10 cellular contexts compared by ENCODE assay signal in genomic region chr3:182364723-182365650, GRCh38.
DNase-seq lines count a peak whose midpoint lies in the region; ATAC-seq, FAIRE-seq and TF ChIP-seq lines count a peak whose summit lies in the region.
"Had no signal": no experiment of that assay in that cellular context is flagged by ENCODE, and none has a peak within 500 bp of the region (broad histone marks: within the 10 kb centered on the region; RNA-seq: fewer than 3 reads in every experiment).

No MANE protein-coding gene starts in this region.

- ATAC-seq in HG02588 (IDR thresholded peaks at IDR 0.05; ENCODE audit: unreplicated experiment) (no peak), GM18909 (IDR thresholded peaks at IDR 0.05; ENCODE audit: poor library complexity, unreplicated experiment) (no peak)

- no peak overlapping the region for H4K91ac ChIP-seq in H1 (replicated peaks; ENCODE audit: insufficient read length, low read length)

- peak overlapping the region; percentile 38; the same call in 1 of the 2 replicates for H2AFZ ChIP-seq in H1 (ENCODE audit: low read length)
- H2AFZ ChIP-seq in Karpas-422 (ENCODE audit: low read length) = no peak overlapping the region

- H2BK120ac ChIP-seq in H1 (replicated peaks; ENCODE audit: low read depth, low read length) = no peak overlapping the region

- H3K14ac ChIP-seq in H1 (ENCODE audit: insufficient read length) = no peak overlapping the region

- H3K36me3 ChIP-seq in H1 (ENCODE audit: control insufficient read depth in 2 of 4, insufficient read depth in 4 of 4, low read length in 3 of 4) = no peaks in the 10 kb centered on the region
- no peaks in the 10 kb centered on the region for H3K36me3 ChIP-seq in Karpas-422 (ENCODE audit: insufficient read depth, low read length)

- no peak overlapping the region for H4K8ac ChIP-seq in H1 (ENCODE audit: extremely low read depth, insufficient read depth, low read length)

- no peak for FAIRE-seq in H1 (lab: Jason Lieb, UNC)
- FAIRE-seq: G401.6 had no signal

- no peak overlapping the region for H3K23ac ChIP-seq in H1 (ENCODE audit: insufficient read length)

- no peak overlapping the region for H3K56ac ChIP-seq in H1 (replicated peaks; ENCODE audit: insufficient read length, low read depth, low read length)

- no peak overlapping the region for H2BK12ac ChIP-seq in H1 (ENCODE audit: low read depth, low read length)

- H3K27me3 ChIP-seq in H1 (replicated peaks in 1 of 4; ENCODE audit: control insufficient read depth in 3 of 4, extremely low read depth in 1 of 4, insufficient read depth in 3 of 4, low read length in 3 of 4) (no peaks in the 10 kb centered on the region), Karpas-422 (ENCODE audit: low read length) (no peaks in the 10 kb centered on the region)

- H2BK20ac ChIP-seq in H1 (ENCODE audit: low read length) = no peak overlapping the region

- H3K27ac ChIP-seq in H1 (ENCODE audit: low read depth, low read length) (no peak overlapping the region), Karpas-422 (ENCODE audit: low read length) (no peak overlapping the region)

- H4K5ac ChIP-seq in H1 (ENCODE audit: insufficient read length, low read depth, low read length) = no peak overlapping the region

- POLR2A ChIA-PET in H1 (lab: Charles Lee; ENCODE audit: partially characterized antibody) = no interaction called here

- 87% methylated on average over 20 of the region's 20 CpGs; no CpG with 5 or more reads in 1 of the 2 experiments for WGBS in H1 (ENCODE audit: extremely low coverage in 1 of 2, insufficient coverage in 1 of 2, insufficient read length in 1 of 2, insufficient replicate concordance in 2 of 2, low coverage in 1 of 2, low lambda C conversion rate in 2 of 2, missing lambda C conversion rate in 1 of 2), 2 experiments

- TF ChIP-seq EP300 in H1 (IDR thresholded peaks at IDR 0.05; ENCODE audit: borderline replicate concordance in 1 of 2, low read depth in 2 of 2, low read length in 2 of 2) = no peak

- H3K23me2 ChIP-seq in H1 (ENCODE audit: low read depth, low read length) = no peaks in the 10 kb centered on the region

- H3K4me1 ChIP-seq in H1 (replicated peaks in 1 of 4; ENCODE audit: control insufficient read depth in 3 of 4, insufficient read depth in 4 of 4, low read length in 3 of 4) (peaks cover 0 to 2% (median 0%) of the 10 kb centered on the region in 4 experiments; a peak in 4 of 7 replicates), Karpas-422 (ENCODE audit: low read length) (peaks cover 3% of the 10 kb centered on the region; the same call in 1 of the 2 replicates)

- H3K79me2 ChIP-seq in H1 (ENCODE audit: control insufficient read depth in 1 of 2, insufficient read depth in 2 of 2, low read length in 2 of 2) (no peaks in the 10 kb centered on the region), Karpas-422 (ENCODE audit: low read length) (no peaks in the 10 kb centered on the region)

- no peak overlapping the region for H3K4me2 ChIP-seq in H1 (ENCODE audit: insufficient read depth in 1 of 2, low read depth in 2 of 2, low read length in 2 of 2)
- H3K4me2 ChIP-seq in Karpas-422 (ENCODE audit: low read depth, low read length, poor library complexity, severe bottlenecking) = no peak overlapping the region

- H2BK15ac ChIP-seq in H1 (ENCODE audit: low read length) = no peak overlapping the region; the same call in 1 of the 2 replicates

- no peak overlapping the region for H3K4me3 ChIP-seq in H1 (ENCODE audit: extremely low read depth in 1 of 4, insufficient read depth in 2 of 4, low read depth in 3 of 4, low read length in 4 of 4)
- H3K4me3 ChIP-seq in Karpas-422 (ENCODE audit: low read length) = no peak overlapping the region

- no peak for TF ChIP-seq CTCF in H1 (IDR thresholded peaks at IDR 0.05; ENCODE audit: control extremely low read depth in 1 of 3, insufficient read depth in 1 of 3, low read depth in 1 of 3, low read length in 3 of 3)

- DNase-seq in HPDE6-E6E7 (ENCODE audit: extremely low spot score) (peak; percentile 47), NCI-H748 (lab: John Stamatoyannopoulos, UW; ENCODE audit: unreplicated experiment) (peak; percentile 97), H1 (ENCODE audit: low read depth in 1 of 2, low spot score in 2 of 2) (no peak), pons (ENCODE audit: low spot score) (peak; percentile 91), OCI-M2 (lab: John Stamatoyannopoulos, UW; ENCODE audit: unreplicated experiment) (no peak), Karpas-422 (no peak)
- DNase-seq: effector memory CD4-positive, alpha-beta T cell had no signal

- no peak overlapping the region for H2BK5ac ChIP-seq in H1 (ENCODE audit: low read depth, low read length)

- no peak for TF ChIP-seq RAD21 in H1 (IDR thresholded peaks at IDR 0.05 in 1 of 2, conservative IDR thresholded peaks at IDR 0.05 in 1 of 2; ENCODE audit: low read depth in 2 of 2, low read length in 2 of 2)

- no peaks in the 10 kb centered on the region for H3K9me2 ChIP-seq in Karpas-422 (replicated peaks; ENCODE audit: insufficient read depth, low read length)

- TF ChIP-seq POLR2A in H1 (IDR thresholded peaks at IDR 0.05; ENCODE audit: control extremely low read depth in 1 of 2, low read depth in 2 of 2, low read length in 2 of 2) = no peak

- H3K9me3 ChIP-seq in H1 (ENCODE audit: insufficient read depth in 2 of 2, low read depth in 1 of 2, low read length in 1 of 2) (no peaks in the 10 kb centered on the region), Karpas-422 (ENCODE audit: low read length) (no peaks in the 10 kb centered on the region)

- H3K4ac ChIP-seq in H1 (replicated peaks; ENCODE audit: insufficient read length, low read depth, low read length) = no peak overlapping the region

- no peaks in the 10 kb centered on the region for H3K79me1 ChIP-seq in H1 (ENCODE audit: low read depth, low read length)

- CTCF ChIA-PET in H1 (lab: Charles Lee; ENCODE audit: partially characterized antibody) = interaction anchor here (0.6 to 1.8 kb wide), 9 partner anchors 11 to 702 kb away, joined by 3 to 5 read pairs (median 3); no protein-coding TSS in a partner anchor

- H3K9ac ChIP-seq in H1 (replicated peaks in 1 of 4; ENCODE audit: extremely low read depth in 1 of 4, low read depth in 3 of 4, low read length in 3 of 4) (no peak overlapping the region; a peak in 1 of 7 replicates), Karpas-422 (ENCODE audit: low read length) (no peak overlapping the region)

- no peak overlapping the region for H2AK5ac ChIP-seq in H1 (ENCODE audit: low read depth, low read length)

- H4K20me1 ChIP-seq in H1 (replicated peaks in 1 of 2; ENCODE audit: control insufficient read depth in 1 of 2, insufficient read depth in 2 of 2, low read length in 2 of 2) (no peaks in the 10 kb centered on the region), Karpas-422 (ENCODE audit: insufficient read depth, low read depth, low read length) (no peaks in the 10 kb centered on the region)

- no peak overlapping the region for H3K18ac ChIP-seq in H1 (ENCODE audit: extremely low read depth, low read length)

TF ChIP-seq in H1, 55 proteins besides CTCF, POLR2A, EP300 and RAD21:
- no peak for TF ChIP-seq SUZ12 (IDR thresholded peaks at IDR 0.05; ENCODE audit: low read length)
- TF ChIP-seq BRCA1 (IDR thresholded peaks at IDR 0.05; ENCODE audit: low read depth, low read length) = no peak

Comparison
In these comparisons a context has a peak if more than half of its experiments do, and no peak if none do; other contexts are left out.
1. DNase-seq: peak in HPDE6-E6E7 (single experiment), NCI-H748 (single experiment) and pons (single experiment); none in H1 (0 of 2), OCI-M2 (single experiment) and Karpas-422 (single experiment).